ENCODE assay signal across 1 cellular context in genomic region chr3:37993811-37994638, GRCh38.
A peak's percentile ranks its signal among the peaks of the same experiment; 100 is the strongest.
TF ChIP-seq lines count a peak whose summit lies in the region.

No MANE protein-coding gene starts in this region.

TF ChIP-seq in H1, 55 proteins besides CTCF, POLR2A, EP300 and RAD21:
- TF ChIP-seq, protein P1, sequence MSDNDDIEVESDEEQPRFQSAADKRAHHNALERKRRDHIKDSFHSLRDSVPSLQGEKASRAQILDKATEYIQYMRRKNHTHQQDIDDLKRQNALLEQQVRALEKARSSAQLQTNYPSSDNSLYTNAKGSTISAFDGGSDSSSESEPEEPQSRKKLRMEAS (IDR thresholded peaks at IDR 0.05): peak; percentile 95
- no peak for TF ChIP-seq SAP30 (IDR thresholded peaks at IDR 0.05; ENCODE audit: insufficient read depth, insufficient replicate concordance, low read length)
- peak; percentile 78 for TF ChIP-seq PHF8 (conservative IDR thresholded peaks at IDR 0.05; ENCODE audit: low read depth, low read length)
- TF ChIP-seq RBBP5 (IDR thresholded peaks at IDR 0.05; ENCODE audit: borderline replicate concordance, low read depth, low read length): no peak
- TF ChIP-seq NRF1 (IDR thresholded peaks at IDR 0.05; ENCODE audit: low read depth, low read length): no peak
- no peak for TF ChIP-seq JUND (IDR thresholded peaks at IDR 0.05; ENCODE audit: low read length)
- TF ChIP-seq POLR2AphosphoS5 (IDR thresholded peaks at IDR 0.05; ENCODE audit: low read depth, low read length): peak; percentile 66; the same call in 1 of the 2 replicates
- no peak for TF ChIP-seq FOSL1 (IDR thresholded peaks at IDR 0.05; ENCODE audit: insufficient read depth, low read depth, low read length)
- no peak for TF ChIP-seq YY1 (IDR thresholded peaks at IDR 0.05; ENCODE audit: low read depth, low read length)
- TF ChIP-seq CHD1 (IDR thresholded peaks at IDR 0.05; ENCODE audit: low read depth, low read length): no peak
- TF ChIP-seq BACH1 (IDR thresholded peaks at IDR 0.05; ENCODE audit: low read length): no peak
- TF ChIP-seq TBP (IDR thresholded peaks at IDR 0.05; ENCODE audit: low read depth, low read length): peak; percentile 67; the same call in 1 of the 2 replicates
- TF ChIP-seq CHD2 (IDR thresholded peaks at IDR 0.05; ENCODE audit: low read length): no peak
- TF ChIP-seq TAF7 (optimal IDR thresholded peaks at IDR 0.05; ENCODE audit: borderline replicate concordance, low read depth, low read length): peak; percentile 51
- TF ChIP-seq SIX5 (IDR thresholded peaks at IDR 0.05; ENCODE audit: low read depth, low read length): no peak
- TF ChIP-seq GABPA (IDR thresholded peaks at IDR 0.05; ENCODE audit: borderline replicate concordance, insufficient read depth, low read length): no peak
- TF ChIP-seq, protein P2, sequence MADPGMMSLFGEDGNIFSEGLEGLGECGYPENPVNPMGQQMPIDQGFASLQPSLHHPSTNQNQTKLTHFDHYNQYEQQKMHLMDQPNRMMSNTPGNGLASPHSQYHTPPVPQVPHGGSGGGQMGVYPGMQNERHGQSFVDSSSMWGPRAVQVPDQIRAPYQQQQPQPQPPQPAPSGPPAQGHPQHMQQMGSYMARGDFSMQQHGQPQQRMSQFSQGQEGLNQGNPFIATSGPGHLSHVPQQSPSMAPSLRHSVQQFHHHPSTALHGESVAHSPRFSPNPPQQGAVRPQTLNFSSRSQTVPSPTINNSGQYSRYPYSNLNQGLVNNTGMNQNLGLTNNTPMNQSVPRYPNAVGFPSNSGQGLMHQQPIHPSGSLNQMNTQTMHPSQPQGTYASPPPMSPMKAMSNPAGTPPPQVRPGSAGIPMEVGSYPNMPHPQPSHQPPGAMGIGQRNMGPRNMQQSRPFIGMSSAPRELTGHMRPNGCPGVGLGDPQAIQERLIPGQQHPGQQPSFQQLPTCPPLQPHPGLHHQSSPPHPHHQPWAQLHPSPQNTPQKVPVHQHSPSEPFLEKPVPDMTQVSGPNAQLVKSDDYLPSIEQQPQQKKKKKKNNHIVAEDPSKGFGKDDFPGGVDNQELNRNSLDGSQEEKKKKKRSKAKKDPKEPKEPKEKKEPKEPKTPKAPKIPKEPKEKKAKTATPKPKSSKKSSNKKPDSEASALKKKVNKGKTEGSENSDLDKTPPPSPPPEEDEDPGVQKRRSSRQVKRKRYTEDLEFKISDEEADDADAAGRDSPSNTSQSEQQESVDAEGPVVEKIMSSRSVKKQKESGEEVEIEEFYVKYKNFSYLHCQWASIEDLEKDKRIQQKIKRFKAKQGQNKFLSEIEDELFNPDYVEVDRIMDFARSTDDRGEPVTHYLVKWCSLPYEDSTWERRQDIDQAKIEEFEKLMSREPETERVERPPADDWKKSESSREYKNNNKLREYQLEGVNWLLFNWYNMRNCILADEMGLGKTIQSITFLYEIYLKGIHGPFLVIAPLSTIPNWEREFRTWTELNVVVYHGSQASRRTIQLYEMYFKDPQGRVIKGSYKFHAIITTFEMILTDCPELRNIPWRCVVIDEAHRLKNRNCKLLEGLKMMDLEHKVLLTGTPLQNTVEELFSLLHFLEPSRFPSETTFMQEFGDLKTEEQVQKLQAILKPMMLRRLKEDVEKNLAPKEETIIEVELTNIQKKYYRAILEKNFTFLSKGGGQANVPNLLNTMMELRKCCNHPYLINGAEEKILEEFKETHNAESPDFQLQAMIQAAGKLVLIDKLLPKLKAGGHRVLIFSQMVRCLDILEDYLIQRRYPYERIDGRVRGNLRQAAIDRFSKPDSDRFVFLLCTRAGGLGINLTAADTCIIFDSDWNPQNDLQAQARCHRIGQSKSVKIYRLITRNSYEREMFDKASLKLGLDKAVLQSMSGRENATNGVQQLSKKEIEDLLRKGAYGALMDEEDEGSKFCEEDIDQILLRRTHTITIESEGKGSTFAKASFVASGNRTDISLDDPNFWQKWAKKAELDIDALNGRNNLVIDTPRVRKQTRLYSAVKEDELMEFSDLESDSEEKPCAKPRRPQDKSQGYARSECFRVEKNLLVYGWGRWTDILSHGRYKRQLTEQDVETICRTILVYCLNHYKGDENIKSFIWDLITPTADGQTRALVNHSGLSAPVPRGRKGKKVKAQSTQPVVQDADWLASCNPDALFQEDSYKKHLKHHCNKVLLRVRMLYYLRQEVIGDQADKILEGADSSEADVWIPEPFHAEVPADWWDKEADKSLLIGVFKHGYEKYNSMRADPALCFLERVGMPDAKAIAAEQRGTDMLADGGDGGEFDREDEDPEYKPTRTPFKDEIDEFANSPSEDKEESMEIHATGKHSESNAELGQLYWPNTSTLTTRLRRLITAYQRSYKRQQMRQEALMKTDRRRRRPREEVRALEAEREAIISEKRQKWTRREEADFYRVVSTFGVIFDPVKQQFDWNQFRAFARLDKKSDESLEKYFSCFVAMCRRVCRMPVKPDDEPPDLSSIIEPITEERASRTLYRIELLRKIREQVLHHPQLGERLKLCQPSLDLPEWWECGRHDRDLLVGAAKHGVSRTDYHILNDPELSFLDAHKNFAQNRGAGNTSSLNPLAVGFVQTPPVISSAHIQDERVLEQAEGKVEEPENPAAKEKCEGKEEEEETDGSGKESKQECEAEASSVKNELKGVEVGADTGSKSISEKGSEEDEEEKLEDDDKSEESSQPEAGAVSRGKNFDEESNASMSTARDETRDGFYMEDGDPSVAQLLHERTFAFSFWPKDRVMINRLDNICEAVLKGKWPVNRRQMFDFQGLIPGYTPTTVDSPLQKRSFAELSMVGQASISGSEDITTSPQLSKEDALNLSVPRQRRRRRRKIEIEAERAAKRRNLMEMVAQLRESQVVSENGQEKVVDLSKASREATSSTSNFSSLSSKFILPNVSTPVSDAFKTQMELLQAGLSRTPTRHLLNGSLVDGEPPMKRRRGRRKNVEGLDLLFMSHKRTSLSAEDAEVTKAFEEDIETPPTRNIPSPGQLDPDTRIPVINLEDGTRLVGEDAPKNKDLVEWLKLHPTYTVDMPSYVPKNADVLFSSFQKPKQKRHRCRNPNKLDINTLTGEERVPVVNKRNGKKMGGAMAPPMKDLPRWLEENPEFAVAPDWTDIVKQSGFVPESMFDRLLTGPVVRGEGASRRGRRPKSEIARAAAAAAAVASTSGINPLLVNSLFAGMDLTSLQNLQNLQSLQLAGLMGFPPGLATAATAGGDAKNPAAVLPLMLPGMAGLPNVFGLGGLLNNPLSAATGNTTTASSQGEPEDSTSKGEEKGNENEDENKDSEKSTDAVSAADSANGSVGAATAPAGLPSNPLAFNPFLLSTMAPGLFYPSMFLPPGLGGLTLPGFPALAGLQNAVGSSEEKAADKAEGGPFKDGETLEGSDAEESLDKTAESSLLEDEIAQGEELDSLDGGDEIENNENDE (IDR thresholded peaks at IDR 0.05; ENCODE audit: insufficient replicate concordance, low read length): no peak
- no peak for TF ChIP-seq BCL11A (IDR thresholded peaks at IDR 0.05; ENCODE audit: low read depth in 2 of 2, low read length in 2 of 2)
- TF ChIP-seq MAFK (IDR thresholded peaks at IDR 0.05; ENCODE audit: low read depth, low read length): no peak
- TF ChIP-seq SIN3A (conservative IDR thresholded peaks at IDR 0.05 in 1 of 2, IDR thresholded peaks at IDR 0.05 in 1 of 2; ENCODE audit: low read depth in 1 of 2, low read length in 2 of 2): peak in 1 of 2 experiments; percentile 75; a peak in 2 of 4 replicates
- TF ChIP-seq, protein P3, sequence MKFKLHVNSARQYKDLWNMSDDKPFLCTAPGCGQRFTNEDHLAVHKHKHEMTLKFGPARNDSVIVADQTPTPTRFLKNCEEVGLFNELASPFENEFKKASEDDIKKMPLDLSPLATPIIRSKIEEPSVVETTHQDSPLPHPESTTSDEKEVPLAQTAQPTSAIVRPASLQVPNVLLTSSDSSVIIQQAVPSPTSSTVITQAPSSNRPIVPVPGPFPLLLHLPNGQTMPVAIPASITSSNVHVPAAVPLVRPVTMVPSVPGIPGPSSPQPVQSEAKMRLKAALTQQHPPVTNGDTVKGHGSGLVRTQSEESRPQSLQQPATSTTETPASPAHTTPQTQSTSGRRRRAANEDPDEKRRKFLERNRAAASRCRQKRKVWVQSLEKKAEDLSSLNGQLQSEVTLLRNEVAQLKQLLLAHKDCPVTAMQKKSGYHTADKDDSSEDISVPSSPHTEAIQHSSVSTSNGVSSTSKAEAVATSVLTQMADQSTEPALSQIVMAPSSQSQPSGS (IDR thresholded peaks at IDR 0.05; ENCODE audit: low read length): no peak
- no peak for TF ChIP-seq RXRA (IDR thresholded peaks at IDR 0.05; ENCODE audit: insufficient read depth, low read depth, low read length)
- no peak for TF ChIP-seq CTBP2 (IDR thresholded peaks at IDR 0.05; ENCODE audit: borderline replicate concordance, insufficient read depth, insufficient read length, low read length)
- no peak for TF ChIP-seq SP2 (IDR thresholded peaks at IDR 0.05; ENCODE audit: low read length)
- no peak for TF ChIP-seq SIRT6 (IDR thresholded peaks at IDR 0.05; ENCODE audit: low read length)
- TF ChIP-seq SRF (IDR thresholded peaks at IDR 0.05; ENCODE audit: low read depth, low read length): no peak
- TF ChIP-seq EGR1 (IDR thresholded peaks at IDR 0.05; ENCODE audit: borderline replicate concordance, low read depth, low read length): peak; percentile 97
- no peak for TF ChIP-seq CEBPB (IDR thresholded peaks at IDR 0.05; ENCODE audit: low read depth, low read length)
- TF ChIP-seq TAF1 (IDR thresholded peaks at IDR 0.05; ENCODE audit: low read depth, low read length): 0 out of 2 replicates have a peak, but pooled peaks have one; percentile 41
- TF ChIP-seq SP1 (IDR thresholded peaks at IDR 0.05; ENCODE audit: low read depth, low read length): no peak
- TF ChIP-seq CREB1 (IDR thresholded peaks at IDR 0.05): no peak
- TF ChIP-seq CBX5 (IDR thresholded peaks at IDR 0.05; ENCODE audit: low read depth, low read length): no peak
- no peak for TF ChIP-seq CBX8 (IDR thresholded peaks at IDR 0.05; ENCODE audit: borderline replicate concordance, low read depth, low read length)
- TF ChIP-seq TEAD4 (IDR thresholded peaks at IDR 0.05; ENCODE audit: low read depth, low read length): no peak
- TF ChIP-seq POU5F1 (IDR thresholded peaks at IDR 0.05; ENCODE audit: low read depth, low read length): no peak
- TF ChIP-seq KDM4A (IDR thresholded peaks at IDR 0.05; ENCODE audit: low read depth, low read length, severe bottlenecking): peak; percentile 90
- TF ChIP-seq RNF2 (IDR thresholded peaks at IDR 0.05; ENCODE audit: borderline replicate concordance, low read depth, low read length, missing control alignments, poor library complexity, severe bottlenecking): no peak
- no peak for TF ChIP-seq BRCA1 (IDR thresholded peaks at IDR 0.05; ENCODE audit: low read depth, low read length)
- peak; percentile 60 for TF ChIP-seq ASH2L (IDR thresholded peaks at IDR 0.05; ENCODE audit: low read length)
- TF ChIP-seq, protein P4, sequence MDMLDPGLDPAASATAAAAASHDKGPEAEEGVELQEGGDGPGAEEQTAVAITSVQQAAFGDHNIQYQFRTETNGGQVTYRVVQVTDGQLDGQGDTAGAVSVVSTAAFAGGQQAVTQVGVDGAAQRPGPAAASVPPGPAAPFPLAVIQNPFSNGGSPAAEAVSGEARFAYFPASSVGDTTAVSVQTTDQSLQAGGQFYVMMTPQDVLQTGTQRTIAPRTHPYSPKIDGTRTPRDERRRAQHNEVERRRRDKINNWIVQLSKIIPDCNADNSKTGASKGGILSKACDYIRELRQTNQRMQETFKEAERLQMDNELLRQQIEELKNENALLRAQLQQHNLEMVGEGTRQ (IDR thresholded peaks at IDR 0.05; ENCODE audit: low read length): no peak
- no peak for TF ChIP-seq GTF2F1 (IDR thresholded peaks at IDR 0.05; ENCODE audit: borderline replicate concordance, low read depth, low read length)
- TF ChIP-seq ATF3 (IDR thresholded peaks at IDR 0.05; ENCODE audit: insufficient read depth, low read depth, low read length): no peak
- TF ChIP-seq SUZ12 (IDR thresholded peaks at IDR 0.05; ENCODE audit: low read length): no peak
- no peak for TF ChIP-seq KDM1A (IDR thresholded peaks at IDR 0.05; ENCODE audit: borderline replicate concordance, low read length)
- TF ChIP-seq JUN (IDR thresholded peaks at IDR 0.05; ENCODE audit: low read depth, low read length): no peak
- no peak for TF ChIP-seq HDAC6 (IDR thresholded peaks at IDR 0.05; ENCODE audit: low read depth, low read length)
- TF ChIP-seq TCF12 (IDR thresholded peaks at IDR 0.05; ENCODE audit: low read depth, low read length): no peak
- TF ChIP-seq RFX5 (IDR thresholded peaks at IDR 0.05; ENCODE audit: borderline replicate concordance, low read depth, low read length): no peak
- peak; percentile 78 for TF ChIP-seq E2F6 (IDR thresholded peaks at IDR 0.05)
- 0 out of 2 replicates have a peak, but pooled peaks have one; percentile 54 for TF ChIP-seq SP4 (IDR thresholded peaks at IDR 0.05; ENCODE audit: low read length)
- no peak for TF ChIP-seq HDAC2 (IDR thresholded peaks at IDR 0.05; ENCODE audit: borderline replicate concordance in 1 of 2, low read depth in 2 of 2, low read length in 2 of 2)
- no peak for TF ChIP-seq EZH2 (IDR thresholded peaks at IDR 0.05; ENCODE audit: low read depth, low read length, severe bottlenecking)
- TF ChIP-seq ZNF274 (IDR thresholded peaks at IDR 0.05; ENCODE audit: borderline replicate concordance, extremely low read depth, low read length): no peak
- TF ChIP-seq KDM5A (IDR thresholded peaks at IDR 0.05; ENCODE audit: low read length): no peak
- no peak for TF ChIP-seq NANOG (IDR thresholded peaks at IDR 0.05; ENCODE audit: insufficient read depth, low read depth, low read length, poor library complexity, severe bottlenecking)
